In genomic region chr5:173969167-173970049, GRCh38 we compare ENCODE assay signal across 12 cellular contexts. TPM values are rescaled to one million over a fixed set of nuclear protein-coding genes. Genes with fewer than 3 reads are reported as not detected.
DNase-seq lines count a peak whose midpoint lies in the region; ATAC-seq and TF ChIP-seq lines count a peak whose summit lies in the region.
"Had no signal": no experiment of that assay in that cellular context is flagged by ENCODE, and none has a peak within 500 bp of the region (broad histone marks: within the 10 kb centered on the region; RNA-seq: fewer than 3 reads in every experiment).

No MANE protein-coding gene starts in this region.

- TF ChIP-seq CTCF in cardiac fibroblast (IDR thresholded peaks at IDR 0.05; ENCODE audit: low read depth, low read length), result no peak

- peak overlapping the region; percentile 65 for H2BK120ac ChIP-seq in mesenchymal stem cell (ENCODE audit: low read depth, low read length)

- peak overlapping the region; percentile 84 to 87 for H3K4ac ChIP-seq in mesenchymal stem cell (ENCODE audit: low read depth in 1 of 2, low read length in 2 of 2)

- H2BK12ac ChIP-seq in mesenchymal stem cell (ENCODE audit: low read length in 2 of 2), result peak overlapping the region; percentile 59 to 92

- no peak overlapping the region for H3K27ac Mint-ChIP-seq in activated CD4-positive, alpha-beta memory T cell treated with anti-CD3 and anti-CD28 coated beads for 36 hours

- H3K27ac ChIP-seq in mesenchymal stem cell (ENCODE audit: low read length, poor library complexity, severe bottlenecking), result no peak overlapping the region
- H3K27ac ChIP-seq: prostate gland had no signal

- H3K9ac ChIP-seq in mesenchymal stem cell (ENCODE audit: low read length), result no peak overlapping the region

- no peak overlapping the region for H2AK5ac ChIP-seq in mesenchymal stem cell (ENCODE audit: low read length, severe bottlenecking)

- H3K23ac ChIP-seq in mesenchymal stem cell (ENCODE audit: low read length in 2 of 2), result no peak overlapping the region

- no peak overlapping the region for H3K4me3 Mint-ChIP-seq in activated CD4-positive, alpha-beta memory T cell treated with anti-CD3 and anti-CD28 coated beads for 36 hours

- H3K27me3 Mint-ChIP-seq in activated CD4-positive, alpha-beta memory T cell treated with anti-CD3 and anti-CD28 coated beads for 36 hours, result peaks cover 2% of the 10 kb centered on the region

- H2AFZ ChIP-seq in mesenchymal stem cell (ENCODE audit: low read depth, low read length), result no peak overlapping the region

- H3K14ac ChIP-seq in mesenchymal stem cell (ENCODE audit: low read length in 2 of 2), result peak overlapping the region in 1 of 2 experiments; percentile 86

- peaks cover 18% of the 10 kb centered on the region for H3K4me1 ChIP-seq in mesenchymal stem cell (ENCODE audit: control insufficient read depth, insufficient read depth, low read depth, low read length)
- H3K4me1 ChIP-seq in HAP-1, result no peaks in the 10 kb centered on the region
- H3K4me1 ChIP-seq: prostate gland had no signal

- POLR2A ChIA-PET in activated CD4-positive, alpha-beta memory T cell treated with anti-CD3 and anti-CD28 coated beads for 36 hours (lab: Charles Lee), result no interaction called here

- in situ Hi-C loops in HAP-1 (cut with MboI; ENCODE audit: low sequenced_read_pairs), result loop anchor here (5.0 to 25.0 kb wide), 2 partner anchors 347 to 682 kb away; no protein-coding TSS in a partner anchor

- peak overlapping the region; percentile 65 to 95 for H3K18ac ChIP-seq in mesenchymal stem cell (ENCODE audit: low read depth in 1 of 2, low read length in 2 of 2)

- peak overlapping the region; percentile 60 for H4K91ac ChIP-seq in mesenchymal stem cell (ENCODE audit: low read length)

- peak overlapping the region; percentile 73 for H2BK15ac ChIP-seq in mesenchymal stem cell (ENCODE audit: low read depth, poor library complexity, severe bottlenecking)

- peak overlapping the region; percentile 59 for H4K8ac ChIP-seq in mesenchymal stem cell (ENCODE audit: low read length)

- no peaks in the 10 kb centered on the region for H3K9me3 ChIP-seq in mesenchymal stem cell (ENCODE audit: control insufficient read depth, low read length)
- H3K9me3 ChIP-seq in HAP-1, result no peaks in the 10 kb centered on the region
- H3K9me3 ChIP-seq: prostate gland had no signal

- H3K9me3 Mint-ChIP-seq in activated CD4-positive, alpha-beta memory T cell treated with anti-CD3 and anti-CD28 coated beads for 36 hours, result no peaks in the 10 kb centered on the region

- H2BK5ac ChIP-seq in mesenchymal stem cell (ENCODE audit: low read depth, low read length, poor library complexity, severe bottlenecking), result no peak overlapping the region

- H3K36me3 ChIP-seq in mesenchymal stem cell (ENCODE audit: control insufficient read depth in 1 of 2, insufficient read depth in 2 of 2, low read depth in 1 of 2, low read length in 2 of 2), result no peaks in the 10 kb centered on the region
- no peaks in the 10 kb centered on the region for H3K36me3 ChIP-seq in HAP-1 (replicated peaks)
- H3K36me3 ChIP-seq: prostate gland had no signal

- H3K79me1 ChIP-seq in mesenchymal stem cell (replicated peaks; ENCODE audit: low read length, poor library complexity, severe bottlenecking), result no peaks in the 10 kb centered on the region

- peaks cover 0 to 8% of the 10 kb centered on the region in 2 experiments for H3K27me3 ChIP-seq in mesenchymal stem cell (ENCODE audit: control insufficient read depth in 1 of 2, insufficient read depth in 1 of 2, low read length in 2 of 2)
- no peaks in the 10 kb centered on the region for H3K27me3 ChIP-seq in HAP-1 (ENCODE audit: low read depth)

- CTCF ChIA-PET in activated CD4-positive, alpha-beta memory T cell treated with anti-CD3 and anti-CD28 coated beads for 36 hours (lab: Charles Lee), result no interaction called here

- H3K36me3 Mint-ChIP-seq in activated CD4-positive, alpha-beta memory T cell treated with anti-CD3 and anti-CD28 coated beads for 36 hours, result no peaks in the 10 kb centered on the region

- H3K4me1 Mint-ChIP-seq in activated CD4-positive, alpha-beta memory T cell treated with anti-CD3 and anti-CD28 coated beads for 36 hours (ENCODE audit: low read depth), result peaks cover 16% of the 10 kb centered on the region

- 65% methylated on average over 12 of the region's 12 CpGs for WGBS in mesenchymal stem cell

- H3K4me2 ChIP-seq in mesenchymal stem cell (ENCODE audit: low read length, poor library complexity, severe bottlenecking), result no peak overlapping the region

- intact Hi-C loops in activated CD4-positive, alpha-beta memory T cell treated with anti-CD3 and anti-CD28 coated beads for 36 hours (cut with micrococcal nuclease), result loop anchor here (5.0 kb wide), 1 partner anchor 82 kb away; the partner anchor contains the start of gene CPEB4

- H3K4me3 ChIP-seq in cardiac fibroblast (replicated peaks in 1 of 2; ENCODE audit: low read depth in 2 of 2, low read length in 2 of 2) (no peak overlapping the region), mesenchymal stem cell (ENCODE audit: insufficient read depth in 1 of 2, low read depth in 1 of 2, low read length in 2 of 2) (no peak overlapping the region), HAP-1 (no peak overlapping the region)
- H3K4me3 ChIP-seq: prostate gland had no signal

- ATAC-seq in HG03095 (IDR thresholded peaks at IDR 0.05; ENCODE audit: unreplicated experiment), result no peak

- DNase-seq in DMS53 (lab: John Stamatoyannopoulos, UW), result peak; percentile 90
- DNase-seq in M059J (ENCODE audit: low read depth), result peak; percentile 60
- DNase-seq in cardiac fibroblast (ENCODE audit: low read depth in 2 of 2), result peak; percentile 63 to 79
- peak; percentile 91 for DNase-seq in mesenchymal stem cell
- no peak for DNase-seq in GM19240 (ENCODE audit: insufficient read length, low spot score)
- no peak for DNase-seq in HAP-1 (ENCODE audit: low spot score in 2 of 2)
- no peak for DNase-seq in activated CD4-positive, alpha-beta memory T cell treated with anti-CD3 and anti-CD28 coated beads for 36 hours
- DNase-seq: activated CD8-positive, alpha-beta memory T cell treated with anti-CD3 and anti-CD28 coated beads for 24 hours had no signal

RNA-seq across cellular contexts. Expression of gene C5orf47, which starts 19.6 kb away (rescaled TPM):
- not detected in 2 replicates for total RNA-seq in M059J (2014; rRNA removed; shearing (Covaris generic))
- polyA plus RNA-seq in mesenchymal stem cell (2013, experiment 1 of 2), result not detected
- polyA plus RNA-seq in mesenchymal stem cell (2013, experiment 2 of 2), result 0.03 TPM
- total RNA-seq in activated CD4-positive, alpha-beta memory T cell treated with anti-CD3 and anti-CD28 coated beads for 36 hours, result not detected
- total RNA-seq: chondrocyte, G401 had no signal

Comparison
In these comparisons a context has a peak if more than half of its experiments do, and no peak if none do; other contexts are left out.
1. DNase-seq: peak in DMS53 (single experiment), M059J (single experiment), cardiac fibroblast (2 of 2) and mesenchymal stem cell (single experiment); none in GM19240 (single experiment), HAP-1 (0 of 2) and activated CD4-positive, alpha-beta memory T cell treated with anti-CD3 and anti-CD28 coated beads for 36 hours (single experiment).